ENCODE assay signal across 19 cellular contexts in genomic region chrX:20477836-20478532, GRCh38.
DNase-seq lines count a peak whose midpoint lies in the region; ATAC-seq lines count a peak whose summit lies in the region.
"Had no signal": no experiment of that assay in that cellular context is flagged by ENCODE, and none has a peak within 500 bp of the region (broad histone marks: within the 10 kb centered on the region; RNA-seq: fewer than 3 reads in every experiment).

No MANE protein-coding gene starts in this region.

- no peak overlapping the region for H3K4me3 Mint-ChIP-seq in naive thymus-derived CD8-positive, alpha-beta T cell
- H3K4me3 Mint-ChIP-seq: CD4-positive, alpha-beta memory T cell had no signal

- ATAC-seq in left colon (peak; percentile 89), HG03342 (IDR thresholded peaks at IDR 0.05; ENCODE audit: unreplicated experiment) (no peak)
- ATAC-seq in naive thymus-derived CD8-positive, alpha-beta T cell, result no peak
- ATAC-seq: activated naive CD4-positive, alpha-beta T cell treated with anti-CD3 and anti-CD28 coated beads, Interleukin-2, amount 50 U/mL, for 72 hours; Panc1 had no signal

- POLR2A ChIA-PET in naive thymus-derived CD8-positive, alpha-beta T cell (lab: Charles Lee), result no interaction called here

- H3K27me3 Mint-ChIP-seq in naive thymus-derived CD8-positive, alpha-beta T cell, result peaks cover 0 to 2% (median 0%) of the 10 kb centered on the region in 5 donors
- H3K27me3 Mint-ChIP-seq: CD4-positive, alpha-beta memory T cell had no signal

- no peaks in the 10 kb centered on the region for H3K4me1 Mint-ChIP-seq in naive thymus-derived CD8-positive, alpha-beta T cell
- H3K4me1 Mint-ChIP-seq: CD4-positive, alpha-beta memory T cell had no signal

- intact Hi-C loops in left colon (cut with DNase I, micrococcal nuclease), result no loop called here

- DNase-seq in DMS53 (lab: John Stamatoyannopoulos, UW) (peak; percentile 98), NCI-H146 treated with DMSO at 0.1 percent for 48 hours (lab: John Stamatoyannopoulos, UW; ENCODE audit: unreplicated experiment) (peak; percentile 89), NCI-H510A (lab: John Stamatoyannopoulos, UW) (peak; percentile 81), left colon (peak; percentile 75 to 81), SIG-M5 treated with dmso at 0.1 percent for 504 hours (lab: John Stamatoyannopoulos, UW; ENCODE audit: unreplicated experiment) (no peak), AG08396 (ENCODE audit: low spot score) (no peak)
- no peak for DNase-seq in naive thymus-derived CD8-positive, alpha-beta T cell
- DNase-seq: ACHN; activated CD4-positive, alpha-beta T cell treated with anti-CD3 and anti-CD28 coated beads, Interleukin-2, amount 50 U/mL, for 48 hours; activated T-cell treated with anti-CD3 and anti-CD28 coated beads, Interleukin-2, amount 50 U/mL, for 1 hour; CD4-positive, alpha-beta memory T cell; dermis blood vessel endothelial cell; NCI-H524 treated with DMSO at 0.1 percent for 48 hours; ovary; right lobe of liver; stomach had no signal

- peaks cover 0 to 5% (median 0%) of the 10 kb centered on the region in 9 donors for H3K9me3 Mint-ChIP-seq in naive thymus-derived CD8-positive, alpha-beta T cell
- H3K9me3 Mint-ChIP-seq: activated naive CD4-positive, alpha-beta T cell treated with anti-CD3 and anti-CD28 coated beads, Interleukin-2, amount 50 U/mL, for 72 hours; CD4-positive, alpha-beta memory T cell had no signal

- no peak overlapping the region for H3K27ac Mint-ChIP-seq in naive thymus-derived CD8-positive, alpha-beta T cell
- H3K27ac Mint-ChIP-seq: activated naive CD4-positive, alpha-beta T cell treated with anti-CD3 and anti-CD28 coated beads, Interleukin-2, amount 50 U/mL, for 72 hours; CD4-positive, alpha-beta memory T cell had no signal

- H3K36me3 Mint-ChIP-seq in naive thymus-derived CD8-positive, alpha-beta T cell, result no peaks in the 10 kb centered on the region
- H3K36me3 Mint-ChIP-seq: activated naive CD4-positive, alpha-beta T cell treated with anti-CD3 and anti-CD28 coated beads, Interleukin-2, amount 50 U/mL, for 72 hours; CD4-positive, alpha-beta memory T cell had no signal

Comparison
In these comparisons a context has a peak if more than half of its experiments do, and no peak if none do; other contexts are left out.
1. DNase-seq: peak in DMS53 (single experiment), NCI-H146 treated with DMSO at 0.1 percent for 48 hours (single experiment), NCI-H510A (single experiment) and left colon (2 of 2); none in SIG-M5 treated with dmso at 0.1 percent for 504 hours (single experiment), AG08396 (single experiment) and naive thymus-derived CD8-positive, alpha-beta T cell (0 of 10).